ENCODE assay signal across 9 cellular contexts in genomic region chr3:71050521-71051258, GRCh38.
DNase-seq lines count a peak whose midpoint lies in the region; ATAC-seq and TF ChIP-seq lines count a peak whose summit lies in the region.
"Had no signal": no experiment of that assay in that cellular context is flagged by ENCODE, and none has a peak within 500 bp of the region (broad histone marks: within the 10 kb centered on the region; RNA-seq: fewer than 3 reads in every experiment).

No MANE protein-coding gene starts in this region.

- intact Hi-C loops in MCF 10A (cut with micrococcal nuclease) = no loop called here
- intact Hi-C loops in testis (cut with DNase I; ENCODE audit: low total_unique reads) = no loop called here
- intact Hi-C loops in adrenal gland (cut with DNase I) = no loop called here

- H3K4me1 Mint-ChIP-seq in MCF 10A (ENCODE audit: insufficient read depth, unreplicated experiment) = peaks cover 48% of the 10 kb centered on the region

- H3K27ac Mint-ChIP-seq in MCF 10A (ENCODE audit: low read depth, unreplicated experiment) = no peak overlapping the region
- H3K27ac Mint-ChIP-seq: activated naive CD8-positive, alpha-beta T cell had no signal

- 89 to 93% methylated on average over 6 of the region's 6 CpGs for WGBS in testis, 2 donors
- WGBS in adrenal gland, 4 donors = 76 to 95% (median 84%) methylated on average over 6 of the region's 6 CpGs

- H3K4me1 ChIP-seq in testis (no peaks in the 10 kb centered on the region), adrenal gland (replicated peaks in 1 of 2) (peaks cover 5 to 13% of the 10 kb centered on the region in 2 donors)

- CTCF ChIA-PET in MCF 10A (lab: Yijun Ruan, JAX) = interaction anchor here (0.8 to 1.6 kb wide), 2 partner anchors 10 to 54 kb away, joined by 3 to 4 read pairs; no protein-coding TSS in a partner anchor

- H3K4me3 Mint-ChIP-seq in MCF 10A (ENCODE audit: unreplicated experiment) = no peak overlapping the region
- H3K4me3 Mint-ChIP-seq: activated naive CD8-positive, alpha-beta T cell had no signal

- H3K27me3 ChIP-seq in testis (no peaks in the 10 kb centered on the region), adrenal gland (no peaks in the 10 kb centered on the region)

- H3K27me3 Mint-ChIP-seq in MCF 10A (ENCODE audit: insufficient read depth, unreplicated experiment) = no peaks in the 10 kb centered on the region
- H3K27me3 Mint-ChIP-seq: activated naive CD8-positive, alpha-beta T cell had no signal

- H3K36me3 ChIP-seq in testis (ENCODE audit: low read depth, missing control alignments) (no peaks in the 10 kb centered on the region), adrenal gland (replicated peaks in 1 of 2) (no peaks in the 10 kb centered on the region)

- peak; percentile 58 for DNase-seq in AG10803 (ENCODE audit: low read depth)
- peak; percentile 77 for DNase-seq in M059J (ENCODE audit: low read depth)
- DNase-seq in MCF 10A (ENCODE audit: unreplicated experiment) = no peak
- DNase-seq in midbrain (lab: John Stamatoyannopoulos, UW) = peak; percentile 80
- no peak for DNase-seq in testis
- DNase-seq in adrenal gland = no peak
- DNase-seq in SW 1271 (lab: John Stamatoyannopoulos, UW) = no peak

- ATAC-seq in HG03457 (IDR thresholded peaks at IDR 0.05; ENCODE audit: unreplicated experiment) = no peak

- TF ChIP-seq CTCF in AG10803 (conservative IDR thresholded peaks at IDR 0.05; ENCODE audit: low read length) (no peak), MCF 10A (IDR thresholded peaks at IDR 0.05; ENCODE audit: unreplicated experiment) (no peak), testis (IDR thresholded peaks at IDR 0.05) (no peak), adrenal gland (IDR thresholded peaks at IDR 0.05) (no peak)

- TSS peak; percentile 9 for BruUV-seq in MCF 10A (replicated peaks; lab: Mats Ljungman, UMichigan)

- H3K36me3 Mint-ChIP-seq in MCF 10A (ENCODE audit: insufficient read depth, unreplicated experiment) = peaks cover 65% of the 10 kb centered on the region

- H3K4me3 ChIP-seq in AG10803 (ENCODE audit: low read length) (no peak overlapping the region), testis (no peak overlapping the region), adrenal gland (no peak overlapping the region)

- H3K9me3 ChIP-seq in testis (no peaks in the 10 kb centered on the region), adrenal gland (replicated peaks in 1 of 3) (no peaks in the 10 kb centered on the region)

- H3K9me3 Mint-ChIP-seq in MCF 10A (ENCODE audit: unreplicated experiment) = no peaks in the 10 kb centered on the region

- H3K27ac ChIP-seq in testis (no peak overlapping the region), adrenal gland (no peak overlapping the region)

- POLR2A ChIA-PET in MCF 10A (lab: Yijun Ruan, JAX) = interaction anchor here (0.8 to 2.6 kb wide), 2 partner anchors 11 to 534 kb away, joined by 3 to 14 read pairs; no protein-coding TSS in a partner anchor

- TF ChIP-seq POLR2A in testis (IDR thresholded peaks at IDR 0.05) (no peak), adrenal gland (IDR thresholded peaks at IDR 0.05) (no peak)

Comparison
In these comparisons a context has a peak if more than half of its experiments do, and no peak if none do; other contexts are left out.
1. DNase-seq: peak in AG10803 (single experiment), M059J (single experiment) and midbrain (single experiment); none in MCF 10A (single experiment), testis (single experiment), adrenal gland (0 of 7) and SW 1271 (0 of 2).